9 cellular contexts compared by ENCODE assay signal in the genomic region with DNA sequence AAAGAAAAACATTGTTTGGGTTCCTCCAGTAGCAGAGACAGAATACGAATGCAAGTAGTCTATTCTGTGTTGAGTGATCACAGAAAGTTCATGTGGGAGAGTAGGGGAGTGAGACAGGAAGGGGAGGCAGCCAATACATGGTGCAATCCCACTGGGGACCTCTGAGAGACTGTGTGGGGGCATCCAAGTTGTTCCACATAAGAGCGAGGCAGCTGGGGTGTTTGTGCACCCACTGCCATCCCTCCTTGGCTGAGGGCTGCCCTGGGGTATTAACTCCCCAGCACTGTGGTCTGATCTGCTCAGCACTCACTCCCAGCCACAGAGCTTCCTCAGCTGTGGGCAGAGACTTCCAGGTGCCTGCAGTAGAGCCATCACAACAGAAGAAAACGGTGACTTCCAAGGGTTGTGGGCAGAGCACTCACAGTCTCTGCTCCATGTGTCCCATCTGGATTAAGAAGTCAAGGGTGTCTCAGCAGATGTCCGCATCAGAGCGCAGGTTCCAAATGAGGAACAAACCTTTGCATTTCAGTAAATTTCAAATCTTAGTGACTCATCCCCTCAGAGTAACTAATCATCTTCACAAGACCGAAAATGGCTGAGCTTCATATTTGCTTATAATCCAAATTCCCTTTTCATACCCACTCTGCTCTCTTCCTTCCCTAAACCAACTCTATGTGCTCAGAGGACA.
A peak's percentile ranks its signal among the peaks of the same experiment; 100 is the strongest.
DNase-seq lines count a peak whose midpoint lies in the region; ATAC-seq and TF ChIP-seq lines count a peak whose summit lies in the region.
"Had no signal": no experiment of that assay in that cellular context is flagged by ENCODE, and none has a peak within 500 bp of the region (broad histone marks: within the 10 kb centered on the region; RNA-seq: fewer than 3 reads in every experiment).

No MANE protein-coding gene starts in this region.

- no peak for ATAC-seq in GM21390 (IDR thresholded peaks at IDR 0.05; ENCODE audit: unreplicated experiment)

- peak; percentile 81 for DNase-seq in CD14-positive monocyte (ENCODE audit: low spot score)
- peak; percentile 94 for DNase-seq in NOMO-1 treated with DMSO at 0.1 percent for 48 hours (lab: John Stamatoyannopoulos, UW; ENCODE audit: unreplicated experiment)
- no peak for DNase-seq in dorsolateral prefrontal cortex
- DNase-seq in myocyte (ENCODE audit: low read depth), result peak; percentile 33
- DNase-seq in substantia nigra (lab: John Stamatoyannopoulos, UW), result no peak
- DNase-seq in activated effector memory CD4-positive, alpha-beta T cell treated with anti-CD3 and anti-CD28 coated beads, Interleukin-2, amount 50 U/mL, for 16 hours, result no peak
- DNase-seq in NAMALWA (ENCODE audit: low spot score), result no peak
- DNase-seq: NCI-H1417 had no signal

- peaks cover 3 to 9% of the 10 kb centered on the region in 2 donors for H3K36me3 Mint-ChIP-seq in CD14-positive monocyte

- peak overlapping the region; percentile 47 to 80 for H3K4me3 Mint-ChIP-seq in CD14-positive monocyte

- H3K27ac Mint-ChIP-seq in CD14-positive monocyte, result peak overlapping the region; percentile 97 to 99 (median 99)

- H3K9me3 Mint-ChIP-seq in CD14-positive monocyte, result peaks cover 0 to 2% (median 0%) of the 10 kb centered on the region in 7 donors

- peak overlapping the region in 1 of 59 donors; percentile 6 for H3K4me3 ChIP-seq in dorsolateral prefrontal cortex

- peaks cover 80% of the 10 kb centered on the region for H3K4me1 Mint-ChIP-seq in CD14-positive monocyte

- intact Hi-C loops in CD14-positive monocyte (cut with micrococcal nuclease) (loop anchor here in 1 of 2 donors (2.0 to 10.0 kb wide), 2 partner anchors 22 to 350 kb away; no protein-coding TSS in a partner anchor), dorsolateral prefrontal cortex (cut with DNase I) (no loop called here)

- no peaks in the 10 kb centered on the region for H3K27me3 ChIP-seq in dorsolateral prefrontal cortex

- TF ChIP-seq CTCF in CD14-positive monocyte (IDR thresholded peaks at IDR 0.05) (no peak), dorsolateral prefrontal cortex (IDR thresholded peaks at IDR 0.05 in 54 of 56, conservative IDR thresholded peaks at IDR 0.05 in 2 of 56; ENCODE audit: low read depth in 1 of 56, partially characterized antibody in 56 of 56) (no peak)

- H3K27me3 Mint-ChIP-seq in CD14-positive monocyte (ENCODE audit: low read depth in 3 of 3), result peaks cover 0 to 5% (median 3%) of the 10 kb centered on the region in 3 donors

- H3K27ac ChIP-seq in dorsolateral prefrontal cortex (peak overlapping the region in 30 of 59 donors; percentile 1 to 70 (median 38)), substantia nigra (ENCODE audit: low read depth, low read length, poor library complexity, severe bottlenecking) (no peak overlapping the region)

Comparison
In these comparisons a context has a peak if more than half of its experiments do, and no peak if none do; other contexts are left out.
1. DNase-seq: peak in CD14-positive monocyte (single experiment), NOMO-1 treated with DMSO at 0.1 percent for 48 hours (single experiment) and myocyte (single experiment); none in dorsolateral prefrontal cortex (0 of 10), substantia nigra (0 of 49), activated effector memory CD4-positive, alpha-beta T cell treated with anti-CD3 and anti-CD28 coated beads, Interleukin-2, amount 50 U/mL, for 16 hours (single experiment) and NAMALWA (single experiment).